Comparison of ENCODE assay signal across 2 cellular contexts in genomic region chr13:40351537-40352384, GRCh38.
TF ChIP-seq lines count a peak whose summit lies in the region.

No MANE protein-coding gene starts in this region.

TF ChIP-seq in WTC11, 78 proteins besides CTCF, POLR2A, EP300 and RAD21 (continued from another document):
- no peak for TF ChIP-seq ZSCAN18 (CRISPR knock-in tag; IDR thresholded peaks at IDR 0.05)
- TF ChIP-seq NFATC4 (CRISPR knock-in tag; IDR thresholded peaks at IDR 0.05), result no peak
- TF ChIP-seq, protein P1, sequence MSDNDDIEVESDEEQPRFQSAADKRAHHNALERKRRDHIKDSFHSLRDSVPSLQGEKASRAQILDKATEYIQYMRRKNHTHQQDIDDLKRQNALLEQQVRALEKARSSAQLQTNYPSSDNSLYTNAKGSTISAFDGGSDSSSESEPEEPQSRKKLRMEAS (CRISPR knock-in tag; IDR thresholded peaks at IDR 0.05), result no peak
- no peak for TF ChIP-seq ZMAT4 (CRISPR knock-in tag; IDR thresholded peaks at IDR 0.05)
- TF ChIP-seq TP53 (CRISPR knock-in tag; IDR thresholded peaks at IDR 0.05), result no peak
- TF ChIP-seq, protein P2, sequence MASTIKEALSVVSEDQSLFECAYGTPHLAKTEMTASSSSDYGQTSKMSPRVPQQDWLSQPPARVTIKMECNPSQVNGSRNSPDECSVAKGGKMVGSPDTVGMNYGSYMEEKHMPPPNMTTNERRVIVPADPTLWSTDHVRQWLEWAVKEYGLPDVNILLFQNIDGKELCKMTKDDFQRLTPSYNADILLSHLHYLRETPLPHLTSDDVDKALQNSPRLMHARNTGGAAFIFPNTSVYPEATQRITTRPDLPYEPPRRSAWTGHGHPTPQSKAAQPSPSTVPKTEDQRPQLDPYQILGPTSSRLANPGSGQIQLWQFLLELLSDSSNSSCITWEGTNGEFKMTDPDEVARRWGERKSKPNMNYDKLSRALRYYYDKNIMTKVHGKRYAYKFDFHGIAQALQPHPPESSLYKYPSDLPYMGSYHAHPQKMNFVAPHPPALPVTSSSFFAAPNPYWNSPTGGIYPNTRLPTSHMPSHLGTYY (CRISPR knock-in tag; IDR thresholded peaks at IDR 0.05), result no peak
- TF ChIP-seq, protein P3, sequence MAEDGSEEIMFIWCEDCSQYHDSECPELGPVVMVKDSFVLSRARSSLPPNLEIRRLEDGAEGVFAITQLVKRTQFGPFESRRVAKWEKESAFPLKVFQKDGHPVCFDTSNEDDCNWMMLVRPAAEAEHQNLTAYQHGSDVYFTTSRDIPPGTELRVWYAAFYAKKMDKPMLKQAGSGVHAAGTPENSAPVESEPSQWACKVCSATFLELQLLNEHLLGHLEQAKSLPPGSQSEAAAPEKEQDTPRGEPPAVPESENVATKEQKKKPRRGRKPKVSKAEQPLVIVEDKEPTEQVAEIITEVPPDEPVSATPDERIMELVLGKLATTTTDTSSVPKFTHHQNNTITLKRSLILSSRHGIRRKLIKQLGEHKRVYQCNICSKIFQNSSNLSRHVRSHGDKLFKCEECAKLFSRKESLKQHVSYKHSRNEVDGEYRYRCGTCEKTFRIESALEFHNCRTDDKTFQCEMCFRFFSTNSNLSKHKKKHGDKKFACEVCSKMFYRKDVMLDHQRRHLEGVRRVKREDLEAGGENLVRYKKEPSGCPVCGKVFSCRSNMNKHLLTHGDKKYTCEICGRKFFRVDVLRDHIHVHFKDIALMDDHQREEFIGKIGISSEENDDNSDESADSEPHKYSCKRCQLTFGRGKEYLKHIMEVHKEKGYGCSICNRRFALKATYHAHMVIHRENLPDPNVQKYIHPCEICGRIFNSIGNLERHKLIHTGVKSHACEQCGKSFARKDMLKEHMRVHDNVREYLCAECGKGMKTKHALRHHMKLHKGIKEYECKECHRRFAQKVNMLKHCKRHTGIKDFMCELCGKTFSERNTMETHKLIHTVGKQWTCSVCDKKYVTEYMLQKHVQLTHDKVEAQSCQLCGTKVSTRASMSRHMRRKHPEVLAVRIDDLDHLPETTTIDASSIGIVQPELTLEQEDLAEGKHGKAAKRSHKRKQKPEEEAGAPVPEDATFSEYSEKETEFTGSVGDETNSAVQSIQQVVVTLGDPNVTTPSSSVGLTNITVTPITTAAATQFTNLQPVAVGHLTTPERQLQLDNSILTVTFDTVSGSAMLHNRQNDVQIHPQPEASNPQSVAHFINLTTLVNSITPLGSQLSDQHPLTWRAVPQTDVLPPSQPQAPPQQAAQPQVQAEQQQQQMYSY (CRISPR knock-in tag; IDR thresholded peaks at IDR 0.05), result no peak
- TF ChIP-seq JUN (CRISPR knock-in tag; IDR thresholded peaks at IDR 0.05), result no peak
- TF ChIP-seq GABPB1 (CRISPR knock-in tag; IDR thresholded peaks at IDR 0.05), result no peak

TF ChIP-seq in H1, 55 proteins besides CTCF, POLR2A, EP300 and RAD21 (continued from another document):
- TF ChIP-seq, protein P1 (IDR thresholded peaks at IDR 0.05), result no peak
- TF ChIP-seq CBX8 (IDR thresholded peaks at IDR 0.05; ENCODE audit: borderline replicate concordance, low read depth, low read length), result no peak
- TF ChIP-seq SAP30 (IDR thresholded peaks at IDR 0.05; ENCODE audit: insufficient read depth, insufficient replicate concordance, low read length), result no peak
